Comparison of ENCODE assay signal across 3 cellular contexts in the genomic region with DNA sequence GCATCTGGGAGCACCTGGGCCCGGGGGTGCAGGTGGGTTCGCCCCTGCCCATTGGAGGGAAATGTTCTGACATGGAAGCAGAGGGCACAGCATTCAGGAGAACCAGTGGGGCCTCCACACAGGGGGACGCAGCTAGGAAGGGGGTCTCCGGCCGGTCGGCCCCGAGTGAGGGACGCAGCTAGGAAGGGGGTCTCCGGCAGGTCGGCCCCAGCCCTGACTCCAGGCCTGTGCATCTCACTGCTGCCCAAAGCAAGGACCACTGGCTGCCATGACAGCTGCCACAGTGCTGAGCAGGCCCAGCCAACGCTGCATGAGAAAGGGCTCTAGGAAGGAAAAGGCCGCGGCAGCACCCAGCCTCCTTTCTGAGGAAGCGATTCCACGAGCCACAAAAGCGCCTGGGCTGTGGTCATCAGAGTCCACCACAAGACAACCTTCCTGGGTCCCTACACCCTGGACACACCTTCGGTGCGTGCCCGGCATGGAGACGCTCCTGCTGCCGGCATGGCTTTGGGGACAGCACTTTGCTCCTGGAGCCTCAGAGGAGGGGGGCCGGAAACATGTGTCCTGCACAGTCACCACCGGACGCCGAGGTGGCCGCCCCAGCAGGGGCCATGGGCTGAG.
TF ChIP-seq lines count a peak whose summit lies in the region.

No MANE protein-coding gene starts in this region.

TF ChIP-seq in SK-N-SH, 30 proteins besides CTCF, POLR2A, EP300 and RAD21:
- TF ChIP-seq POLR2AphosphoS5 (IDR thresholded peaks at IDR 0.05; ENCODE audit: low read depth, low read length) (no peak), SIN3A (IDR thresholded peaks at IDR 0.05; ENCODE audit: borderline replicate concordance, low read depth, low read length) (no peak), GABPA (IDR thresholded peaks at IDR 0.05; ENCODE audit: low read depth) (no peak), FOSL2 (IDR thresholded peaks at IDR 0.05; ENCODE audit: borderline replicate concordance, low read depth) (no peak), MEF2A (IDR thresholded peaks at IDR 0.05; ENCODE audit: borderline replicate concordance, low read depth) (no peak), RFX5 (IDR thresholded peaks at IDR 0.05; ENCODE audit: low read length) (no peak), RXRA (IDR thresholded peaks at IDR 0.05; ENCODE audit: borderline replicate concordance, low read depth) (no peak), ELF1 (IDR thresholded peaks at IDR 0.05) (no peak)
- TF ChIP-seq, protein P1, sequence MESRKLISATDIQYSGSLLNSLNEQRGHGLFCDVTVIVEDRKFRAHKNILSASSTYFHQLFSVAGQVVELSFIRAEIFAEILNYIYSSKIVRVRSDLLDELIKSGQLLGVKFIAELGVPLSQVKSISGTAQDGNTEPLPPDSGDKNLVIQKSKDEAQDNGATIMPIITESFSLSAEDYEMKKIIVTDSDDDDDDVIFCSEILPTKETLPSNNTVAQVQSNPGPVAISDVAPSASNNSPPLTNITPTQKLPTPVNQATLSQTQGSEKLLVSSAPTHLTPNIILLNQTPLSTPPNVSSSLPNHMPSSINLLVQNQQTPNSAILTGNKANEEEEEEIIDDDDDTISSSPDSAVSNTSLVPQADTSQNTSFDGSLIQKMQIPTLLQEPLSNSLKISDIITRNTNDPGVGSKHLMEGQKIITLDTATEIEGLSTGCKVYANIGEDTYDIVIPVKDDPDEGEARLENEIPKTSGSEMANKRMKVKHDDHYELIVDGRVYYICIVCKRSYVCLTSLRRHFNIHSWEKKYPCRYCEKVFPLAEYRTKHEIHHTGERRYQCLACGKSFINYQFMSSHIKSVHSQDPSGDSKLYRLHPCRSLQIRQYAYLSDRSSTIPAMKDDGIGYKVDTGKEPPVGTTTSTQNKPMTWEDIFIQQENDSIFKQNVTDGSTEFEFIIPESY (IDR thresholded peaks at IDR 0.05; ENCODE audit: borderline replicate concordance, low read depth) = no peak
- TF ChIP-seq, protein P2, sequence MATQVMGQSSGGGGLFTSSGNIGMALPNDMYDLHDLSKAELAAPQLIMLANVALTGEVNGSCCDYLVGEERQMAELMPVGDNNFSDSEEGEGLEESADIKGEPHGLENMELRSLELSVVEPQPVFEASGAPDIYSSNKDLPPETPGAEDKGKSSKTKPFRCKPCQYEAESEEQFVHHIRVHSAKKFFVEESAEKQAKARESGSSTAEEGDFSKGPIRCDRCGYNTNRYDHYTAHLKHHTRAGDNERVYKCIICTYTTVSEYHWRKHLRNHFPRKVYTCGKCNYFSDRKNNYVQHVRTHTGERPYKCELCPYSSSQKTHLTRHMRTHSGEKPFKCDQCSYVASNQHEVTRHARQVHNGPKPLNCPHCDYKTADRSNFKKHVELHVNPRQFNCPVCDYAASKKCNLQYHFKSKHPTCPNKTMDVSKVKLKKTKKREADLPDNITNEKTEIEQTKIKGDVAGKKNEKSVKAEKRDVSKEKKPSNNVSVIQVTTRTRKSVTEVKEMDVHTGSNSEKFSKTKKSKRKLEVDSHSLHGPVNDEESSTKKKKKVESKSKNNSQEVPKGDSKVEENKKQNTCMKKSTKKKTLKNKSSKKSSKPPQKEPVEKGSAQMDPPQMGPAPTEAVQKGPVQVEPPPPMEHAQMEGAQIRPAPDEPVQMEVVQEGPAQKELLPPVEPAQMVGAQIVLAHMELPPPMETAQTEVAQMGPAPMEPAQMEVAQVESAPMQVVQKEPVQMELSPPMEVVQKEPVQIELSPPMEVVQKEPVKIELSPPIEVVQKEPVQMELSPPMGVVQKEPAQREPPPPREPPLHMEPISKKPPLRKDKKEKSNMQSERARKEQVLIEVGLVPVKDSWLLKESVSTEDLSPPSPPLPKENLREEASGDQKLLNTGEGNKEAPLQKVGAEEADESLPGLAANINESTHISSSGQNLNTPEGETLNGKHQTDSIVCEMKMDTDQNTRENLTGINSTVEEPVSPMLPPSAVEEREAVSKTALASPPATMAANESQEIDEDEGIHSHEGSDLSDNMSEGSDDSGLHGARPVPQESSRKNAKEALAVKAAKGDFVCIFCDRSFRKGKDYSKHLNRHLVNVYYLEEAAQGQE (IDR thresholded peaks at IDR 0.05; ENCODE audit: low read depth, low read length) = no peak
- TF ChIP-seq, protein P3, sequence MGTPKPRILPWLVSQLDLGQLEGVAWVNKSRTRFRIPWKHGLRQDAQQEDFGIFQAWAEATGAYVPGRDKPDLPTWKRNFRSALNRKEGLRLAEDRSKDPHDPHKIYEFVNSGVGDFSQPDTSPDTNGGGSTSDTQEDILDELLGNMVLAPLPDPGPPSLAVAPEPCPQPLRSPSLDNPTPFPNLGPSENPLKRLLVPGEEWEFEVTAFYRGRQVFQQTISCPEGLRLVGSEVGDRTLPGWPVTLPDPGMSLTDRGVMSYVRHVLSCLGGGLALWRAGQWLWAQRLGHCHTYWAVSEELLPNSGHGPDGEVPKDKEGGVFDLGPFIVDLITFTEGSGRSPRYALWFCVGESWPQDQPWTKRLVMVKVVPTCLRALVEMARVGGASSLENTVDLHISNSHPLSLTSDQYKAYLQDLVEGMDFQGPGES (IDR thresholded peaks at IDR 0.05; ENCODE audit: low read depth, low read length) = no peak

TF ChIP-seq in SK-N-SH treated with all-trans-retinoic acid at 6 μM for 48 hours, 23 proteins besides CTCF, POLR2A, EP300 and RAD21:
- TF ChIP-seq ZNF70 (CRISPR knock-in tag; IDR thresholded peaks at IDR 0.05) (no peak), PPARA (CRISPR knock-in tag; IDR thresholded peaks at IDR 0.05; ENCODE audit: borderline replicate concordance) (no peak), RARB (CRISPR knock-in tag; IDR thresholded peaks at IDR 0.05) (no peak), ISL1 (CRISPR knock-in tag; IDR thresholded peaks at IDR 0.05) (no peak), ZC3H10 (CRISPR knock-in tag; IDR thresholded peaks at IDR 0.05) (no peak)
- TF ChIP-seq, protein P4, sequence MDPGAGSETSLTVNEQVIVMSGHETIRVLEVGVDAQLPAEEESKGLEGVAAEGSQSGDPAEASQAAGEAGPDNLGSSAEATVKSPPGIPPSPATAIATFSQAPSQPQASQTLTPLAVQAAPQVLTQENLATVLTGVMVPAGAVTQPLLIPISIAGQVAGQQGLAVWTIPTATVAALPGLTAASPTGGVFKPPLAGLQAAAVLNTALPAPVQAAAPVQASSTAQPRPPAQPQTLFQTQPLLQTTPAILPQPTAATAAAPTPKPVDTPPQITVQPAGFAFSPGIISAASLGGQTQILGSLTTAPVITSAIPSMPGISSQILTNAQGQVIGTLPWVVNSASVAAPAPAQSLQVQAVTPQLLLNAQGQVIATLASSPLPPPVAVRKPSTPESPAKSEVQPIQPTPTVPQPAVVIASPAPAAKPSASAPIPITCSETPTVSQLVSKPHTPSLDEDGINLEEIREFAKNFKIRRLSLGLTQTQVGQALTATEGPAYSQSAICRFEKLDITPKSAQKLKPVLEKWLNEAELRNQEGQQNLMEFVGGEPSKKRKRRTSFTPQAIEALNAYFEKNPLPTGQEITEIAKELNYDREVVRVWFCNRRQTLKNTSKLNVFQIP (CRISPR knock-in tag; IDR thresholded peaks at IDR 0.05; ENCODE audit: borderline replicate concordance, low read depth) = no peak

TF ChIP-seq in H1, 55 proteins besides CTCF, POLR2A, EP300 and RAD21:
- TF ChIP-seq JUND (IDR thresholded peaks at IDR 0.05; ENCODE audit: low read length) (no peak), RXRA (IDR thresholded peaks at IDR 0.05; ENCODE audit: insufficient read depth, low read depth, low read length) (no peak), EGR1 (IDR thresholded peaks at IDR 0.05; ENCODE audit: borderline replicate concordance, low read depth, low read length) (no peak), RBBP5 (IDR thresholded peaks at IDR 0.05; ENCODE audit: borderline replicate concordance, low read depth, low read length) (no peak), ASH2L (IDR thresholded peaks at IDR 0.05; ENCODE audit: low read length) (no peak), KDM5A (IDR thresholded peaks at IDR 0.05; ENCODE audit: low read length) (no peak), CBX8 (IDR thresholded peaks at IDR 0.05; ENCODE audit: borderline replicate concordance, low read depth, low read length) (no peak), HDAC2 (IDR thresholded peaks at IDR 0.05; ENCODE audit: borderline replicate concordance in 1 of 2, low read depth in 2 of 2, low read length in 2 of 2) (no peak), POLR2AphosphoS5 (IDR thresholded peaks at IDR 0.05; ENCODE audit: low read depth, low read length) (no peak), CHD2 (IDR thresholded peaks at IDR 0.05; ENCODE audit: low read length) (no peak), TBP (IDR thresholded peaks at IDR 0.05; ENCODE audit: low read depth, low read length) (no peak), TEAD4 (IDR thresholded peaks at IDR 0.05; ENCODE audit: low read depth, low read length) (no peak), CBX5 (IDR thresholded peaks at IDR 0.05; ENCODE audit: low read depth, low read length) (no peak), TAF1 (IDR thresholded peaks at IDR 0.05; ENCODE audit: low read depth, low read length) (no peak), MAFK (IDR thresholded peaks at IDR 0.05; ENCODE audit: low read depth, low read length) (no peak), BCL11A (IDR thresholded peaks at IDR 0.05; ENCODE audit: low read depth in 2 of 2, low read length in 2 of 2) (no peak)
- TF ChIP-seq, protein P5, sequence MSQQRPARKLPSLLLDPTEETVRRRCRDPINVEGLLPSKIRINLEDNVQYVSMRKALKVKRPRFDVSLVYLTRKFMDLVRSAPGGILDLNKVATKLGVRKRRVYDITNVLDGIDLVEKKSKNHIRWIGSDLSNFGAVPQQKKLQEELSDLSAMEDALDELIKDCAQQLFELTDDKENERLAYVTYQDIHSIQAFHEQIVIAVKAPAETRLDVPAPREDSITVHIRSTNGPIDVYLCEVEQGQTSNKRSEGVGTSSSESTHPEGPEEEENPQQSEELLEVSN (IDR thresholded peaks at IDR 0.05) = no peak
